In the genomic region with DNA sequence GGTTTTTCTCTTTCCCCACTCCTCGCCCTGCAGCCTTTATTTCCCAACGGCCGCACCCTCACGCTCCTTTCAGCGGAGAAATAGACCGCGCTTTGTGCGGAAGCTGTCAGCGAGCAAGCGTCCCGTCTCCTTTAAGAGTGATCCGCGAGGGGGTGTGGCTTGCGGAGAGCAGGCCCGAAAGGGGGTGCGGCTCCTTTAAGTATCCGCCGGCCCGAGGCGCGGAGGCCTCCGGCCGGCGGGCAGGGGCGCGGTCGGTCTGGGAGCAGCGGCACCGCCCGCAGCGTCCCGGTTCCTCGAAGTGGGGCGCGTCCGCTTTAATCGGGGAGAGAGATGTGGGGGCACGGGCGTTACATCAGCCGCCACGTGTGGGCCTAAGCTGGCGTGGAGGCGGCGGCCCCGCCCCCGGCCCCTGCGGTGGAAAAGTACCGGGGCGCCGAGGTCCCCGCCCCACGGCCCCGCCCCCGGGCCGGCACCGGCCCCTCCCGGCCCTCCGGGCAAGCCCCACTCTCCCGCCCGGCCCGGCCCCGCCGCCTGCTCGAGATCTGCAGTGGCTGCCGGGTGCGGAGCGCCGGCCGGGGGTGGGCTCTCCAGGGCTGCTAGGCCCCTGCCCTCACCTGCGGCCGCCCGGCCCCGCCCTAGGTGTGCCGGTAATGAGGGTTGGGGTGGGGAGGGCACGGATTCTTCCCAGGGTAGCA, we compare ENCODE assay signal across 8 cellular contexts. TPM values are rescaled to one million over a fixed set of nuclear protein-coding genes. Genes with fewer than 3 reads are reported as not detected.
DNase-seq lines count a peak whose midpoint lies in the region; FAIRE-seq and TF ChIP-seq lines count a peak whose summit lies in the region.

No MANE protein-coding gene starts in this region.

- H3K9ac ChIP-seq in ES-I3 (ENCODE audit: low read depth, low read length): peak overlapping the region; percentile 69
- peak overlapping the region in 4 of 5 donors; percentile 68 to 88 (median 76) for H3K9ac ChIP-seq in subcutaneous abdominal adipose tissue (ENCODE audit: low read length in 5 of 5)

- no peak for FAIRE-seq in frontal cortex (lab: Jason Lieb, UNC)

- peaks cover 21% of the 10 kb centered on the region for H3K4me1 ChIP-seq in ES-I3 (ENCODE audit: insufficient read depth, low read length)
- H3K4me1 ChIP-seq in neutrophil (ENCODE audit: control insufficient read depth in 1 of 2, insufficient read depth in 1 of 2, low read depth in 1 of 2, low read length in 1 of 2): peaks cover 17 to 21% of the 10 kb centered on the region in 2 experiments
- peaks cover 0 to 30% (median 21%) of the 10 kb centered on the region in 5 donors for H3K4me1 ChIP-seq in subcutaneous abdominal adipose tissue (ENCODE audit: control insufficient read depth in 5 of 5, insufficient read depth in 5 of 5, low read length in 5 of 5)

- TF ChIP-seq CTCF in LNCaP clone FGC (IDR thresholded peaks at IDR 0.05; ENCODE audit: control insufficient read depth, extremely low read depth, insufficient read depth) (no peak), neutrophil (IDR thresholded peaks at IDR 0.05) (no peak)

- H3K27me3 ChIP-seq in neutrophil (peaks cover 55% of the 10 kb centered on the region), subcutaneous abdominal adipose tissue (ENCODE audit: control insufficient read depth in 5 of 5, insufficient read depth in 4 of 5, low read length in 5 of 5) (no peaks in the 10 kb centered on the region)

- DNase-seq in H4 (ENCODE audit: low spot score) (peak; percentile 87), LNCaP clone FGC (ENCODE audit: low read depth) (peak; percentile 68), SIG-M5 (lab: John Stamatoyannopoulos, UW) (peak; percentile 30), activated gamma-delta T cell treated with Interleukin-2 at 50 U/mL for 16 hours (peak; percentile 81), frontal cortex (ENCODE audit: low spot score in 2 of 2) (peak; percentile 88 to 95)

- H3K27ac ChIP-seq in neutrophil (peak overlapping the region; percentile 7), subcutaneous abdominal adipose tissue (ENCODE audit: low read depth, low read length) (peak overlapping the region; percentile 23)

- H3K36me3 ChIP-seq in ES-I3 (ENCODE audit: insufficient read depth, low read length): no peaks in the 10 kb centered on the region
- H3K36me3 ChIP-seq in neutrophil: no peaks in the 10 kb centered on the region
- no peaks in the 10 kb centered on the region for H3K36me3 ChIP-seq in subcutaneous abdominal adipose tissue (ENCODE audit: control insufficient read depth in 5 of 5, insufficient read depth in 5 of 5, low read length in 5 of 5)

- H3K9me3 ChIP-seq in ES-I3 (ENCODE audit: control insufficient read depth, insufficient read depth, low read length) (no peaks in the 10 kb centered on the region), neutrophil (no peaks in the 10 kb centered on the region), subcutaneous abdominal adipose tissue (ENCODE audit: control insufficient read depth in 5 of 5, low read length in 5 of 5) (no peaks in the 10 kb centered on the region)

- peak overlapping the region; percentile 69 for H3K4me3 ChIP-seq in LNCaP clone FGC (ENCODE audit: low read depth, low read length)
- H3K4me3 ChIP-seq in neutrophil (ENCODE audit: low read depth in 1 of 2, low read length in 1 of 2): peak overlapping the region; percentile 77 to 91
- H3K4me3 ChIP-seq in subcutaneous abdominal adipose tissue (ENCODE audit: low read depth in 1 of 5, low read length in 5 of 5): peak overlapping the region; percentile 79 to 89 (median 82)

RNA-seq across cellular contexts. Expression of a gene that starts 1.2 kb away (rescaled TPM):
- 9.6 and 10.0 TPM in 2 replicates for total RNA-seq in H4 (2014; rRNA removed; shearing (Covaris generic))
- 2.9 TPM for total RNA-seq in frontal cortex

RNA-seq across cellular contexts. Expression of a gene that starts 38.7 kb away (rescaled TPM):
- total RNA-seq in H4 (2014; rRNA removed; shearing (Covaris generic)): 15.8 and 23.2 TPM in 2 replicates
- 5.3 TPM for total RNA-seq in frontal cortex

RNA-seq across cellular contexts. Expression of a gene that starts 51.0 kb away (rescaled TPM):
- total RNA-seq in H4 (2014; rRNA removed; shearing (Covaris generic)): 87.5 and 92.8 TPM in 2 replicates
- total RNA-seq in frontal cortex: 119 TPM

RNA-seq across cellular contexts. Expression of a gene that starts 55.3 kb away (rescaled TPM):
- 193 and 213 TPM in 2 replicates for total RNA-seq in H4 (2014; rRNA removed; shearing (Covaris generic))
- 265 TPM for total RNA-seq in frontal cortex

Comparison
In these comparisons a context has a peak if more than half of its experiments do, and no peak if none do; other contexts are left out.
1. Peak in every context shown above with its lines: DNase-seq, H3K4me3 ChIP-seq and H3K27ac ChIP-seq.
2. DNase-seq: peak in every context shown above with its lines; median percentile 92 in frontal cortex; 87 in H4; 81 in activated gamma-delta T cell treated with Interleukin-2 at 50 U/mL for 16 hours; 68 in LNCaP clone FGC; 30 in SIG-M5.